ENCODE assay signal across 36 cellular contexts in genomic region chr10:118444016-118444415, GRCh38.
"Had no signal": no experiment of that assay in that cellular context is flagged by ENCODE, and none has a peak within 500 bp of the region (broad histone marks: within the 10 kb centered on the region; RNA-seq: fewer than 3 reads in every experiment).

No MANE protein-coding gene starts in this region.

- H3K27ac Mint-ChIP-seq: activated B cell treated with CpG ODN at 0.5 μM for 24 hours; activated CD8-positive, alpha-beta T cell treated with anti-CD3 and anti-CD28 coated beads for 36 hours; activated naive CD8-positive, alpha-beta T cell treated with anti-CD3 and anti-CD28 coated beads for 36 hours; activated T-cell treated with anti-CD3 and anti-CD28 coated beads, Interleukin-2, amount 50 U/mL, for 72 hours; activated T-helper 17 cell treated with anti-CD3 and anti-CD28 coated beads, Interleukin-2, amount 50 U/mL, for 72 hours had no signal

- H3K36me3 ChIP-seq: brain microvascular endothelial cell, Peyer's patch had no signal

- H3K4me3 Mint-ChIP-seq: activated B cell treated with CpG ODN at 0.5 μM for 24 hours; activated CD8-positive, alpha-beta T cell treated with anti-CD3 and anti-CD28 coated beads for 36 hours; activated naive CD8-positive, alpha-beta T cell treated with anti-CD3 and anti-CD28 coated beads for 36 hours; activated T-cell treated with anti-CD3 and anti-CD28 coated beads, Interleukin-2, amount 50 U/mL, for 72 hours; activated T-helper 17 cell treated with anti-CD3 and anti-CD28 coated beads, Interleukin-2, amount 50 U/mL, for 72 hours had no signal

- ATAC-seq: activated CD8-positive, alpha-beta T cell treated with anti-CD3 and anti-CD28 coated beads for 36 hours; activated T-cell treated with anti-CD3 and anti-CD28 coated beads, Interleukin-2, amount 50 U/mL, for 72 hours; activated T-helper 17 cell treated with anti-CD3 and anti-CD28 coated beads, Interleukin-2, amount 50 U/mL, for 72 hours; PC-3; Right ventricle myocardium inferior; SK-N-SH treated with all-trans-retinoic acid at 6 μM for 48 hours had no signal

- H3K27me3 ChIP-seq: brain microvascular endothelial cell, Peyer's patch had no signal

- H3K9me3 Mint-ChIP-seq: activated B cell treated with CpG ODN at 0.5 μM for 24 hours; activated CD8-positive, alpha-beta T cell treated with anti-CD3 and anti-CD28 coated beads for 36 hours; activated naive CD8-positive, alpha-beta T cell treated with anti-CD3 and anti-CD28 coated beads for 36 hours; activated T-cell treated with anti-CD3 and anti-CD28 coated beads, Interleukin-2, amount 50 U/mL, for 72 hours; activated T-helper 17 cell treated with anti-CD3 and anti-CD28 coated beads, Interleukin-2, amount 50 U/mL, for 72 hours had no signal

- H3K36me3 Mint-ChIP-seq: activated naive CD8-positive, alpha-beta T cell treated with anti-CD3 and anti-CD28 coated beads for 36 hours had no signal

- H3K4me3 ChIP-seq: Peyer's patch had no signal

- H3K9me3 ChIP-seq: Peyer's patch had no signal

- H3K4me1 Mint-ChIP-seq: activated B cell treated with CpG ODN at 0.5 μM for 24 hours; activated naive CD8-positive, alpha-beta T cell treated with anti-CD3 and anti-CD28 coated beads for 36 hours; activated T-helper 17 cell treated with anti-CD3 and anti-CD28 coated beads, Interleukin-2, amount 50 U/mL, for 72 hours had no signal

- DNase-seq: activated B cell treated with CpG ODN at 0.5 μM for 24 hours; activated CD4-positive, alpha-beta T cell treated with anti-CD3 and anti-CD28 coated beads for 4 hours; activated CD4-positive, CD25-positive, alpha-beta regulatory T cell treated with anti-CD3 and anti-CD28 coated beads, Interleukin-2, amount 50 U/mL, for 72 hours; activated CD8-positive, alpha-beta T cell treated with anti-CD3 and anti-CD28 coated beads for 36 hours; activated effector memory CD4-positive, alpha-beta T cell treated with anti-CD3 and anti-CD28 coated beads, Interleukin-2, amount 50 U/mL, for 16 hours; activated naive CD4-positive, alpha-beta T cell; activated naive CD4-positive, alpha-beta T cell treated with anti-CD3 and anti-CD28 coated beads, Interleukin-2, amount 50 U/mL, for 16 hours; activated naive CD8-positive, alpha-beta T cell treated with anti-CD3 and anti-CD28 coated beads for 36 hours; activated T-cell treated with anti-CD3 and anti-CD28 coated beads, Interleukin-2, amount 50 U/mL, for 1 hour; activated T-cell treated with anti-CD3 and anti-CD28 coated beads, Interleukin-2, amount 50 U/mL, for 72 hours; amniotic stem cell; aorta; brain microvascular endothelial cell; central memory CD4-positive, alpha-beta T cell; NCI-H1092 treated with DMSO at 0.1 percent for 48 hours; NCI-H1436; NCI-H1694; NCI-H1930; NCI-H2081 treated with DMSO at 0.1 percent for 48 hours; NCI-H2171; NCI-H226; NCI-H446 treated with DMSO at 0.1 percent for 48 hours; NCI-H524; NCI-H748 treated with DMSO at 0.1 percent for 48 hours; NK-92 treated with Interleukin-12 subunit alpha and Interleukin-12 subunit beta, amount 100 ng/mL, for 24 hours; PC-3; Peyer's patch; SIG-M5; T-helper 1 cell; T-helper 2 cell; T-helper 9 cell had no signal

- H3K27ac ChIP-seq: brain microvascular endothelial cell, Peyer's patch, RWPE1, VCaP had no signal
